1 cellular context compared by ENCODE assay signal in the genomic region with DNA sequence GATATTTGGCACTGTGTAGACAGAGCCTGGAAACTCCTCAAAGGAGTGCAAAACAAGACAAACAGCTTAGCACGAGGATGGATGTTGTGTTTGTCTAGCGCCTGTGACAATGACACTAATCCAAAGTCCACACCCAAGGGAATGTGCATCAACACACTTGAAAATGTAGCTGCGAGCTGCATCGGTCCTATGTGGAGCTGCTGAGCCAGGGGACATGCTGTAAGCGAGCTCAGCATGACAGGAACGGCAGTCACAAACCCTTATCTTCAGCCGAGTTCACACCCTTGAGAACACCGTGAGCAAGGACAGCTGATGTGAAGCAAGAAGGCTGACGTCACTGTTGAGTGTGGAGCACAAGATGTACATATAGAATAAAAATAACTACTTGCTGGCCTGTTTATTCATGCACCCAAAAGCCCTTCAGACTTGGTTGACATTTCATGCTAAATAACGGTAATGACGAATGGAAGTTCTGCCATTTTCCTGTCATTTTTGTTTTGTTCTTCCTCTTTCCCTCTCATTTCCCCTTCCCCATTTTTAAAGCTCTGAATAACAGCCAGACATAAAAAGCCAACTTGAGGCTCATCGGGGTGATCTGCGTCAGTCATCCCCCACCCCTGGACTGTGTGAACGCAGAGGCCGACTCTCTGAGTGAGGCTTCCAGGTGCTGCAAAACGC.
A peak's percentile ranks its signal among the peaks of the same experiment; 100 is the strongest.
TF ChIP-seq lines count a peak whose summit lies in the region.

No MANE protein-coding gene starts in this region.

TF ChIP-seq in K562, 482 proteins besides CTCF, POLR2A, EP300 and RAD21 (continued from another document and continues in another):
- TF ChIP-seq CEBPZ (IDR thresholded peaks at IDR 0.05; ENCODE audit: borderline replicate concordance, low read depth, low read length) (no peak), HDAC2 (IDR thresholded peaks at IDR 0.05) (no peak), TGIF2 (CRISPR knock-in tag; IDR thresholded peaks at IDR 0.05) (no peak), GTF2B (IDR thresholded peaks at IDR 0.05; ENCODE audit: extremely low read depth, insufficient read length) (no peak), ASH1L (IDR thresholded peaks at IDR 0.05; ENCODE audit: borderline replicate concordance, low read depth, partially characterized antibody) (no peak), THRA (IDR thresholded peaks at IDR 0.05) (no peak), ZNF395 (CRISPR knock-in tag; IDR thresholded peaks at IDR 0.05) (no peak), PTBP1 (IDR thresholded peaks at IDR 0.05; ENCODE audit: low read depth, low read length) (no peak), ZNF316 (IDR thresholded peaks at IDR 0.05) (no peak), TOE1 (IDR thresholded peaks at IDR 0.05; ENCODE audit: borderline replicate concordance) (no peak), TOE1 (CRISPR knock-in tag; IDR thresholded peaks at IDR 0.05; ENCODE audit: borderline replicate concordance, low read depth) (no peak), CHCHD3 (CRISPR knock-in tag; IDR thresholded peaks at IDR 0.05) (no peak), ZFX (CRISPR knock-in tag; IDR thresholded peaks at IDR 0.05) (no peak), CBX2 (IDR thresholded peaks at IDR 0.05; ENCODE audit: insufficient read depth, low read length, poor library complexity, severe bottlenecking) (no peak), ZNF644 (tag; IDR thresholded peaks at IDR 0.05; ENCODE audit: low read depth) (no peak), ZNF780A (CRISPR knock-in tag; IDR thresholded peaks at IDR 0.05) (no peak), ZNF695 (CRISPR knock-in tag; IDR thresholded peaks at IDR 0.05) (no peak), ATF7 (IDR thresholded peaks at IDR 0.05) (peak; percentile 95), POLR2G (IDR thresholded peaks at IDR 0.05; ENCODE audit: low read depth, low read length) (no peak), MEIS2 (IDR thresholded peaks at IDR 0.05; ENCODE audit: partially characterized antibody) (no peak), MGA (IDR thresholded peaks at IDR 0.05) (peak; percentile 80), ARID1B (IDR thresholded peaks at IDR 0.05) (no peak), PHB (CRISPR knock-in tag; IDR thresholded peaks at IDR 0.05) (no peak), BMI1 (IDR thresholded peaks at IDR 0.05; ENCODE audit: low read length) (no peak), TRIM24 (IDR thresholded peaks at IDR 0.05) (no peak)
- TF ChIP-seq, protein P1, sequence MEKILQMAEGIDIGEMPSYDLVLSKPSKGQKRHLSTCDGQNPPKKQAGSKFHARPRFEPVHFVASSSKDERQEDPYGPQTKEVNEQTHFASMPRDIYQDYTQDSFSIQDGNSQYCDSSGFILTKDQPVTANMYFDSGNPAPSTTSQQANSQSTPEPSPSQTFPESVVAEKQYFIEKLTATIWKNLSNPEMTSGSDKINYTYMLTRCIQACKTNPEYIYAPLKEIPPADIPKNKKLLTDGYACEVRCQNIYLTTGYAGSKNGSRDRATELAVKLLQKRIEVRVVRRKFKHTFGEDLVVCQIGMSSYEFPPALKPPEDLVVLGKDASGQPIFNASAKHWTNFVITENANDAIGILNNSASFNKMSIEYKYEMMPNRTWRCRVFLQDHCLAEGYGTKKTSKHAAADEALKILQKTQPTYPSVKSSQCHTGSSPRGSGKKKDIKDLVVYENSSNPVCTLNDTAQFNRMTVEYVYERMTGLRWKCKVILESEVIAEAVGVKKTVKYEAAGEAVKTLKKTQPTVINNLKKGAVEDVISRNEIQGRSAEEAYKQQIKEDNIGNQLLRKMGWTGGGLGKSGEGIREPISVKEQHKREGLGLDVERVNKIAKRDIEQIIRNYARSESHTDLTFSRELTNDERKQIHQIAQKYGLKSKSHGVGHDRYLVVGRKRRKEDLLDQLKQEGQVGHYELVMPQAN (IDR thresholded peaks at IDR 0.05; ENCODE audit: borderline replicate concordance): no peak
